8 cellular contexts compared by ENCODE assay signal in genomic region chr2:219308142-219309093, GRCh38. TPM values are rescaled to one million over a fixed set of nuclear protein-coding genes. Genes with fewer than 3 reads are reported as not detected.
DNase-seq lines count a peak whose midpoint lies in the region; ATAC-seq, FAIRE-seq and TF ChIP-seq lines count a peak whose summit lies in the region.

No MANE protein-coding gene starts in this region.

- no peaks in the 10 kb centered on the region for H3K36me3 Mint-ChIP-seq in chondrocyte (ENCODE audit: low read depth)

- H3K4me1 ChIP-seq in HepG2 (ENCODE audit: insufficient read depth, low read length) (no peaks in the 10 kb centered on the region), kidney (ENCODE audit: control insufficient read depth in 1 of 2, insufficient read depth in 1 of 2, low read depth in 1 of 2, low read length in 2 of 2) (no peaks in the 10 kb centered on the region)

- peak overlapping the region; percentile 60 for H3K4me3 Mint-ChIP-seq in chondrocyte (ENCODE audit: unreplicated experiment)

- BruUV-seq in HepG2 (replicated peaks; lab: Mats Ljungman, UMichigan): no TSS peak

- H3K9me3 ChIP-seq in HepG2 (ENCODE audit: low read length): no peaks in the 10 kb centered on the region
- no peaks in the 10 kb centered on the region for H3K9me3 ChIP-seq in kidney (ENCODE audit: control insufficient read depth in 1 of 2, low read length in 2 of 2)

- TF ChIP-seq CTCF in GM13976 (IDR thresholded peaks at IDR 0.05; ENCODE audit: borderline replicate concordance, control extremely low read depth, extremely low read depth, insufficient read depth, missing control alignments): no peak
- peak; percentile 16 for TF ChIP-seq CTCF in chondrocyte (IDR thresholded peaks at IDR 0.05)
- peak; percentile 33 for TF ChIP-seq CTCF in HepG2 (CRISPR knock-in tag; IDR thresholded peaks at IDR 0.05)
- TF ChIP-seq CTCF in kidney (IDR thresholded peaks at IDR 0.05; ENCODE audit: borderline replicate concordance, extremely low read depth, insufficient read depth): no peak

- no peaks in the 10 kb centered on the region for H3K79me2 ChIP-seq in HepG2 (ENCODE audit: insufficient read depth, low read length)

- 0 out of 2 replicates have a peak, but pooled peaks have one; percentile 27 for TF ChIP-seq RAD21 in HepG2 (CRISPR knock-in tag; IDR thresholded peaks at IDR 0.05)

- peaks cover 7% of the 10 kb centered on the region for H3K4me1 Mint-ChIP-seq in chondrocyte (ENCODE audit: low read depth)

- H3K36me3 ChIP-seq in HepG2 (replicated peaks in 1 of 2; ENCODE audit: control insufficient read depth in 1 of 2, insufficient read depth in 2 of 2, low read length in 2 of 2) (no peaks in the 10 kb centered on the region), kidney (ENCODE audit: control insufficient read depth in 1 of 2, insufficient read depth in 2 of 2, low read length in 2 of 2) (no peaks in the 10 kb centered on the region)

- H3K4me3 ChIP-seq in HepG2 (replicated peaks in 1 of 3; ENCODE audit: insufficient read depth in 1 of 3, low read depth in 2 of 3, low read length in 3 of 3) (no peak overlapping the region), kidney (ENCODE audit: low read length in 2 of 2) (no peak overlapping the region)

- DNase-seq in GM13976 (ENCODE audit: low spot score) (peak; percentile 86), NCI-H1105 treated with DMSO at 0.1 percent for 48 hours (lab: John Stamatoyannopoulos, UW) (peak; percentile 35), chondrocyte (ENCODE audit: low spot score) (no peak), HepG2 (ENCODE audit: low spot score) (peak; percentile 41), NCI-H774 (lab: John Stamatoyannopoulos, UW) (no peak), kidney (no peak)
- peak; percentile 41 for DNase-seq in activated CD4-positive, alpha-beta T cell treated with anti-CD3 and anti-CD28 coated beads for 1 hour
- DNase-seq in stimulated activated CD8-positive, alpha-beta memory T cell treated with anti-CD3 and anti-CD28 coated beads, Interleukin-12 subunit alpha, Interleukin-12 subunit beta, amount 100 ng/mL, for 4 hours (ENCODE audit: low read depth): peak; percentile 25

- H3K9ac ChIP-seq in HepG2 (ENCODE audit: insufficient read depth, low read depth, low read length) (no peak overlapping the region), kidney (ENCODE audit: low read length in 2 of 2) (no peak overlapping the region)

- ATAC-seq in HepG2: peak; percentile 97

- in situ Hi-C loops in GM13976 (cut with MboI; ENCODE audit: low sequenced_read_pairs, unreplicated experiment) (loop anchor here (25.0 kb wide), 1 partner anchor 271 kb away; the partner anchor contains the start of gene CFAP65), HepG2 (cut with HindIII; ENCODE audit: extremely low pct_ligation_motif_present, low pct_unique_long_range_greater_than_20kb) (loop anchor here (5.0 kb wide), 1 partner anchor 266 kb away; the partner anchor contains the start of gene CFAP65)

- H2AFZ ChIP-seq in HepG2 (ENCODE audit: low read length): no peak overlapping the region

- H3K4me2 ChIP-seq in HepG2 (ENCODE audit: low read depth, low read length): no peak overlapping the region

- H3K27ac ChIP-seq in HepG2 (ENCODE audit: extremely low read length, insufficient read depth, low read length) (no peak overlapping the region), kidney (ENCODE audit: low read depth in 2 of 2, low read length in 2 of 2) (no peak overlapping the region)

- intact Hi-C loops in HepG2 (cut with micrococcal nuclease; ENCODE audit: unreplicated experiment): loop anchor here (1.0 to 2.0 kb wide), 2 partner anchors 14 to 262 kb away; no protein-coding TSS in a partner anchor
- intact Hi-C loops in kidney (cut with DNase I): no loop called here

- peaks cover 7% of the 10 kb centered on the region for H4K20me1 ChIP-seq in HepG2 (ENCODE audit: insufficient read depth, low read length)

- CTCF ChIA-PET in HepG2 (lab: Yijun Ruan, JAX; ENCODE audit: low intra/inter-chr PET ratio, low total read pairs): no interaction called here

- H3K27me3 ChIP-seq in HepG2 (ENCODE audit: control insufficient read depth in 1 of 2, insufficient read depth in 2 of 2, low read length in 2 of 2): peaks cover 1 to 19% of the 10 kb centered on the region in 2 experiments; a peak in 3 of 5 replicates

- no peak for TF ChIP-seq POLR2A in HepG2 (IDR thresholded peaks at IDR 0.05; ENCODE audit: insufficient read depth in 1 of 2, low read depth in 2 of 2, low read length in 2 of 2)

- POLR2A ChIA-PET in HepG2 (lab: Yijun Ruan, JAX): no interaction called here

- no peak overlapping the region for H3K27ac Mint-ChIP-seq in chondrocyte (ENCODE audit: unreplicated experiment)

- TF ChIP-seq EP300 in HepG2 (IDR thresholded peaks at IDR 0.05; ENCODE audit: low read depth in 2 of 2, low read length in 2 of 2): no peak
- TF ChIP-seq EP300 in HepG2 (CRISPR knock-in tag; IDR thresholded peaks at IDR 0.05; ENCODE audit: borderline replicate concordance): no peak; the same call in 1 of the 2 replicates

- WGBS in HepG2 (ENCODE audit: low lambda C conversion rate): 46% methylated on average over 33 of the region's 45 CpGs

- no peak for FAIRE-seq in HepG2 (lab: Jason Lieb, UNC)
- FAIRE-seq in kidney (lab: Jason Lieb, UNC): no peak

- H3K9me3 Mint-ChIP-seq in chondrocyte (ENCODE audit: low read depth): peaks cover 3% of the 10 kb centered on the region

- H3K27me3 Mint-ChIP-seq in chondrocyte (ENCODE audit: low read depth): peaks cover 46% of the 10 kb centered on the region

RNA-seq across cellular contexts. Expression of gene PTPRN, which starts 0.8 kb away (rescaled TPM):
- total RNA-seq in chondrocyte: 0.67 to 0.87 TPM (median 0.80 TPM) in 3 replicates
- total RNA-seq in HepG2 (2016; rRNA removed; fragmentation: Illumina TruSeq; extraction: Trizol): not detected in 2 replicates
- not detected in 2 replicates for total RNA-seq in HepG2 (2016; cell fraction: cytosol; rRNA removed; fragmentation: Illumina TruSeq; extraction: Trizol; ENCODE audit: low read depth)
- not detected in 2 replicates for total RNA-seq in HepG2 (2016; cell fraction: insoluble cytoplasmic fraction; rRNA removed; fragmentation: Illumina TruSeq; extraction: Trizol)
- total RNA-seq in HepG2 (2016; cell fraction: membrane; rRNA removed; fragmentation: Illumina TruSeq; extraction: Trizol): not detected in 2 replicates
- total RNA-seq in HepG2 (2016; cell fraction: nucleus; rRNA removed; fragmentation: Illumina TruSeq; extraction: Trizol): not detected in 2 replicates
- polyA plus RNA-seq in HepG2 (2011; rRNA removed): 0.24 and 0.26 TPM in 2 replicates
- 0.05 and 0.10 TPM in 2 replicates for polyA plus RNA-seq in HepG2 (2011; cell fraction: cytosol; rRNA removed)
- 0.08 and 0.12 TPM in 2 replicates for polyA plus RNA-seq in HepG2 (2011; cell fraction: nucleus; rRNA removed)
- polyA plus RNA-seq in HepG2 (2012): 0.51 and 0.74 TPM in 2 replicates
- not detected in 2 replicates for polyA plus RNA-seq in HepG2 (2016; cell fraction: cytosol; fragmentation: Illumina TruSeq; extraction: Trizol; ENCODE audit: low read depth)
- not detected in 2 replicates for polyA plus RNA-seq in HepG2 (2016; cell fraction: insoluble cytoplasmic fraction; fragmentation: Illumina TruSeq; extraction: Trizol; ENCODE audit: low read depth)
- not detected in 2 replicates for polyA plus RNA-seq in HepG2 (2016; cell fraction: membrane; fragmentation: Illumina TruSeq; extraction: Trizol; ENCODE audit: low read depth)
- not detected in 2 replicates for polyA plus RNA-seq in HepG2 (2016; cell fraction: nucleus; fragmentation: Illumina TruSeq; extraction: Trizol; ENCODE audit: insufficient read depth, low read depth)
- polyA minus RNA-seq in HepG2 (2011; rRNA and poly(A)+ RNA removed; ENCODE audit: low replicate concordance): 0.06 TPM in 1 of 2 replicates, not detected in the other
- not detected in 2 replicates for polyA minus RNA-seq in HepG2 (2011; cell fraction: cytosol; rRNA and poly(A)+ RNA removed)
- polyA minus RNA-seq in HepG2 (2011; cell fraction: nucleus; rRNA and poly(A)+ RNA removed): not detected in 2 replicates
- total RNA-seq in kidney: not detected
- polyA plus RNA-seq in kidney (ENCODE audit: insufficient read depth, low read depth, low replicate concordance): not detected

RNA-seq across cellular contexts. Expression of gene RESP18, which starts 24.1 kb away (rescaled TPM):
- total RNA-seq in chondrocyte: not detected in 3 replicates
- total RNA-seq in HepG2 (2016; rRNA removed; fragmentation: Illumina TruSeq; extraction: Trizol): not detected in 2 replicates
- total RNA-seq in HepG2 (2016; cell fraction: cytosol; rRNA removed; fragmentation: Illumina TruSeq; extraction: Trizol; ENCODE audit: low read depth): not detected in 2 replicates
- not detected in 2 replicates for total RNA-seq in HepG2 (2016; cell fraction: insoluble cytoplasmic fraction; rRNA removed; fragmentation: Illumina TruSeq; extraction: Trizol)
- not detected in 2 replicates for total RNA-seq in HepG2 (2016; cell fraction: membrane; rRNA removed; fragmentation: Illumina TruSeq; extraction: Trizol)
- total RNA-seq in HepG2 (2016; cell fraction: nucleus; rRNA removed; fragmentation: Illumina TruSeq; extraction: Trizol): not detected in 2 replicates
- not detected in 2 replicates for polyA plus RNA-seq in HepG2 (2011; rRNA removed)
- not detected in 2 replicates for polyA plus RNA-seq in HepG2 (2011; cell fraction: cytosol; rRNA removed)
- not detected in 2 replicates for polyA plus RNA-seq in HepG2 (2011; cell fraction: nucleus; rRNA removed)
- not detected in 2 replicates for polyA plus RNA-seq in HepG2 (2012)
- polyA plus RNA-seq in HepG2 (2016; cell fraction: cytosol; fragmentation: Illumina TruSeq; extraction: Trizol; ENCODE audit: low read depth): not detected in 2 replicates
- polyA plus RNA-seq in HepG2 (2016; cell fraction: insoluble cytoplasmic fraction; fragmentation: Illumina TruSeq; extraction: Trizol; ENCODE audit: low read depth): not detected in 2 replicates
- polyA plus RNA-seq in HepG2 (2016; cell fraction: membrane; fragmentation: Illumina TruSeq; extraction: Trizol; ENCODE audit: low read depth): not detected in 2 replicates
- polyA plus RNA-seq in HepG2 (2016; cell fraction: nucleus; fragmentation: Illumina TruSeq; extraction: Trizol; ENCODE audit: insufficient read depth, low read depth): not detected in 2 replicates
- polyA minus RNA-seq in HepG2 (2011; rRNA and poly(A)+ RNA removed; ENCODE audit: low replicate concordance): not detected in 2 replicates
- polyA minus RNA-seq in HepG2 (2011; cell fraction: cytosol; rRNA and poly(A)+ RNA removed): not detected in 2 replicates
- polyA minus RNA-seq in HepG2 (2011; cell fraction: nucleus; rRNA and poly(A)+ RNA removed): not detected in 2 replicates
- total RNA-seq in kidney: not detected
- polyA plus RNA-seq in kidney (ENCODE audit: insufficient read depth, low read depth, low replicate concordance): not detected

RNA-seq across cellular contexts. Expression of gene DNAJB2, which starts 29.3 kb away (rescaled TPM):
- total RNA-seq in chondrocyte (50.7 to 55.6 TPM (median 55.0 TPM) in 3 replicates), HepG2 (2016; rRNA removed; fragmentation: Illumina TruSeq; extraction: Trizol) (18.6 and 21.3 TPM in 2 replicates), kidney (94.3 TPM)
- total RNA-seq in HepG2 (2016; cell fraction: cytosol; rRNA removed; fragmentation: Illumina TruSeq; extraction: Trizol; ENCODE audit: low read depth): 11.0 and 12.3 TPM in 2 replicates
- 17.1 and 21.1 TPM in 2 replicates for total RNA-seq in HepG2 (2016; cell fraction: insoluble cytoplasmic fraction; rRNA removed; fragmentation: Illumina TruSeq; extraction: Trizol)
- total RNA-seq in HepG2 (2016; cell fraction: membrane; rRNA removed; fragmentation: Illumina TruSeq; extraction: Trizol): 18.1 and 22.0 TPM in 2 replicates
- total RNA-seq in HepG2 (2016; cell fraction: nucleus; rRNA removed; fragmentation: Illumina TruSeq; extraction: Trizol): 14.6 and 15.9 TPM in 2 replicates
- polyA plus RNA-seq in HepG2 (2011; rRNA removed) (31.1 and 55.2 TPM in 2 replicates), kidney (ENCODE audit: insufficient read depth, low read depth, low replicate concordance) (128 TPM)
- polyA plus RNA-seq in HepG2 (2011; cell fraction: cytosol; rRNA removed): 30.3 and 35.7 TPM in 2 replicates
- 135 and 143 TPM in 2 replicates for polyA plus RNA-seq in HepG2 (2011; cell fraction: nucleus; rRNA removed)
- 29.8 and 56.4 TPM in 2 replicates for polyA plus RNA-seq in HepG2 (2012)
- 12.6 and 15.8 TPM in 2 replicates for polyA plus RNA-seq in HepG2 (2016; cell fraction: cytosol; fragmentation: Illumina TruSeq; extraction: Trizol; ENCODE audit: low read depth)
- 26.8 and 30.7 TPM in 2 replicates for polyA plus RNA-seq in HepG2 (2016; cell fraction: insoluble cytoplasmic fraction; fragmentation: Illumina TruSeq; extraction: Trizol; ENCODE audit: low read depth)
- polyA plus RNA-seq in HepG2 (2016; cell fraction: membrane; fragmentation: Illumina TruSeq; extraction: Trizol; ENCODE audit: low read depth): 23.9 and 24.2 TPM in 2 replicates
- polyA plus RNA-seq in HepG2 (2016; cell fraction: nucleus; fragmentation: Illumina TruSeq; extraction: Trizol; ENCODE audit: insufficient read depth, low read depth): 42.9 and 50.3 TPM in 2 replicates
- polyA minus RNA-seq in HepG2 (2011; rRNA and poly(A)+ RNA removed; ENCODE audit: low replicate concordance): 17.7 and 40.8 TPM in 2 replicates
- polyA minus RNA-seq in HepG2 (2011; cell fraction: cytosol; rRNA and poly(A)+ RNA removed): 14.7 and 20.1 TPM in 2 replicates
- 23.2 and 30.5 TPM in 2 replicates for polyA minus RNA-seq in HepG2 (2011; cell fraction: nucleus; rRNA and poly(A)+ RNA removed)

RNA-seq across cellular contexts. Expression of gene TUBA4A, which starts 54.7 kb away (rescaled TPM):
- total RNA-seq in chondrocyte (9.4 to 19.7 TPM (median 11.5 TPM) in 3 replicates), HepG2 (2016; rRNA removed; fragmentation: Illumina TruSeq; extraction: Trizol) (0.97 and 1.3 TPM in 2 replicates), kidney (49.4 TPM)
- total RNA-seq in HepG2 (2016; cell fraction: cytosol; rRNA removed; fragmentation: Illumina TruSeq; extraction: Trizol; ENCODE audit: low read depth): 0.10 and 0.18 TPM in 2 replicates
- 1.2 and 2.1 TPM in 2 replicates for total RNA-seq in HepG2 (2016; cell fraction: insoluble cytoplasmic fraction; rRNA removed; fragmentation: Illumina TruSeq; extraction: Trizol)
- total RNA-seq in HepG2 (2016; cell fraction: membrane; rRNA removed; fragmentation: Illumina TruSeq; extraction: Trizol): 0.34 and 0.52 TPM in 2 replicates
- total RNA-seq in HepG2 (2016; cell fraction: nucleus; rRNA removed; fragmentation: Illumina TruSeq; extraction: Trizol): 0.78 and 0.81 TPM in 2 replicates
- polyA plus RNA-seq in HepG2 (2011; rRNA removed) (12.7 and 19.5 TPM in 2 replicates), kidney (ENCODE audit: insufficient read depth, low read depth, low replicate concordance) (156 TPM)
- polyA plus RNA-seq in HepG2 (2011; cell fraction: cytosol; rRNA removed): 10.0 and 11.2 TPM in 2 replicates
- polyA plus RNA-seq in HepG2 (2011; cell fraction: nucleus; rRNA removed): 37.1 and 38.2 TPM in 2 replicates
- polyA plus RNA-seq in HepG2 (2012): 15.6 and 17.6 TPM in 2 replicates
- 0.87 and 1.3 TPM in 2 replicates for polyA plus RNA-seq in HepG2 (2016; cell fraction: cytosol; fragmentation: Illumina TruSeq; extraction: Trizol; ENCODE audit: low read depth)
- polyA plus RNA-seq in HepG2 (2016; cell fraction: insoluble cytoplasmic fraction; fragmentation: Illumina TruSeq; extraction: Trizol; ENCODE audit: low read depth): 2.8 TPM in 2 replicates
- 0.76 and 1.1 TPM in 2 replicates for polyA plus RNA-seq in HepG2 (2016; cell fraction: membrane; fragmentation: Illumina TruSeq; extraction: Trizol; ENCODE audit: low read depth)
- polyA plus RNA-seq in HepG2 (2016; cell fraction: nucleus; fragmentation: Illumina TruSeq; extraction: Trizol; ENCODE audit: insufficient read depth, low read depth): 1.9 and 3.4 TPM in 2 replicates
- polyA minus RNA-seq in HepG2 (2011; rRNA and poly(A)+ RNA removed; ENCODE audit: low replicate concordance): 6.5 and 116 TPM in 2 replicates
- polyA minus RNA-seq in HepG2 (2011; cell fraction: cytosol; rRNA and poly(A)+ RNA removed): 1.8 and 2.1 TPM in 2 replicates
- 2.0 and 3.0 TPM in 2 replicates for polyA minus RNA-seq in HepG2 (2011; cell fraction: nucleus; rRNA and poly(A)+ RNA removed)

RNA-seq across cellular contexts. Expression of gene TUBA4B, which starts 55.4 kb away (rescaled TPM):
- total RNA-seq in chondrocyte (not detected in 3 replicates), HepG2 (2016; rRNA removed; fragmentation: Illumina TruSeq; extraction: Trizol) (0.18 and 0.29 TPM in 2 replicates), kidney (0.98 TPM)
- total RNA-seq in HepG2 (2016; cell fraction: cytosol; rRNA removed; fragmentation: Illumina TruSeq; extraction: Trizol; ENCODE audit: low read depth): 0.30 and 0.35 TPM in 2 replicates
- total RNA-seq in HepG2 (2016; cell fraction: insoluble cytoplasmic fraction; rRNA removed; fragmentation: Illumina TruSeq; extraction: Trizol): 0.18 and 0.24 TPM in 2 replicates
- total RNA-seq in HepG2 (2016; cell fraction: membrane; rRNA removed; fragmentation: Illumina TruSeq; extraction: Trizol): 0.34 and 0.41 TPM in 2 replicates
- 0.28 TPM in 1 of 2 replicates, not detected in the other for total RNA-seq in HepG2 (2016; cell fraction: nucleus; rRNA removed; fragmentation: Illumina TruSeq; extraction: Trizol)
- polyA plus RNA-seq in HepG2 (2011; rRNA removed) (0.18 and 0.22 TPM in 2 replicates), kidney (ENCODE audit: insufficient read depth, low read depth, low replicate concordance) (15.4 TPM)
- 0.32 and 0.55 TPM in 2 replicates for polyA plus RNA-seq in HepG2 (2011; cell fraction: cytosol; rRNA removed)
- polyA plus RNA-seq in HepG2 (2011; cell fraction: nucleus; rRNA removed): 0.19 and 0.21 TPM in 2 replicates
- not detected in 2 replicates for polyA plus RNA-seq in HepG2 (2012)
- polyA plus RNA-seq in HepG2 (2016; cell fraction: cytosol; fragmentation: Illumina TruSeq; extraction: Trizol; ENCODE audit: low read depth): 0.10 and 0.15 TPM in 2 replicates
- 0.27 and 0.32 TPM in 2 replicates for polyA plus RNA-seq in HepG2 (2016; cell fraction: insoluble cytoplasmic fraction; fragmentation: Illumina TruSeq; extraction: Trizol; ENCODE audit: low read depth)
- polyA plus RNA-seq in HepG2 (2016; cell fraction: membrane; fragmentation: Illumina TruSeq; extraction: Trizol; ENCODE audit: low read depth): 0.21 and 0.30 TPM in 2 replicates
- 0.57 TPM in 1 of 2 replicates, not detected in the other for polyA plus RNA-seq in HepG2 (2016; cell fraction: nucleus; fragmentation: Illumina TruSeq; extraction: Trizol; ENCODE audit: insufficient read depth, low read depth)
- polyA minus RNA-seq in HepG2 (2011; rRNA and poly(A)+ RNA removed; ENCODE audit: low replicate concordance): 0.19 TPM in 1 of 2 replicates, not detected in the other
- not detected in 2 replicates for polyA minus RNA-seq in HepG2 (2011; cell fraction: cytosol; rRNA and poly(A)+ RNA removed)
- not detected in 2 replicates for polyA minus RNA-seq in HepG2 (2011; cell fraction: nucleus; rRNA and poly(A)+ RNA removed)

Comparison
In these comparisons a context has a peak if more than half of its experiments do, and no peak if none do; other contexts are left out.
1. DNase-seq: peak in GM13976 (single experiment), NCI-H1105 treated with DMSO at 0.1 percent for 48 hours (single experiment), activated CD4-positive, alpha-beta T cell treated with anti-CD3 and anti-CD28 coated beads for 1 hour (single experiment), HepG2 (single experiment) and stimulated activated CD8-positive, alpha-beta memory T cell treated with anti-CD3 and anti-CD28 coated beads, Interleukin-12 subunit alpha, Interleukin-12 subunit beta, amount 100 ng/mL, for 4 hours (single experiment); none in chondrocyte (single experiment), NCI-H774 (single experiment) and kidney (single experiment).
2. CTCF ChIP-seq: peak in chondrocyte (single experiment) and HepG2 (single experiment); none in GM13976 (single experiment) and kidney (single experiment).